ENCODE assay signal across 8 cellular contexts in the genomic region with DNA sequence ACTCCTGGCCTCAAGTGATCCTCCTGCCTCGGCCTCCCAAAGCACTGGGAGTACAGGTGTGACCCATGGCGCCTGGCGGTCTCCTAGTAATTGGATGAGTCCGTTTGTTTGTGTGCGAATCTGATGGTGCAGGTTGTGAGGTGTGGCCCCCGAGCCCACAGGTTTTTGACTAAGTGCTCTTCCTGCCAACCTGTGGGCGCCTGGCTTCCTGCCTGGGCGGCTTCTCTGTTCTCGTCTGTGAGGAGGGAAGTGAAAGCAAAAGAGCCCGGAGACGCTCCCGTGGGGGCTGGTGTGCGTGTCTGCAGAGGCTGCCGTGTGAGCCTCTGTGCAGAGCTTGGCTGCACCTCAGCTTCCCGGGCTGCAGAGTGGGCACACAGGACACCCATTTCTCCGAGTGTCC. TPM values are rescaled to one million over a fixed set of nuclear protein-coding genes. Genes with fewer than 3 reads are reported as not detected.
A peak's percentile ranks its signal among the peaks of the same experiment; 100 is the strongest.
DNase-seq lines count a peak whose midpoint lies in the region; ATAC-seq and TF ChIP-seq lines count a peak whose summit lies in the region.

No MANE protein-coding gene starts in this region.

- peak; percentile 54 for ATAC-seq in HG02623 (IDR thresholded peaks at IDR 0.05; ENCODE audit: unreplicated experiment)

- DNase-seq in GM10266 (ENCODE audit: extremely low spot score) (peak; percentile 96), NOMO-1 treated with dmso at 0.1 percent for 144 hours (lab: John Stamatoyannopoulos, UW; ENCODE audit: unreplicated experiment) (peak; percentile 90), activated T-helper 1 cell treated with Interleukin-2 at 50 U/mL for 16 hours (ENCODE audit: low read depth) (peak; percentile 91), immature natural killer cell (peak; percentile 92 to 93 (median 92)), WERI-Rb-1 (no peak), SHP77 treated with DMSO at 0.1 percent for 48 hours (lab: John Stamatoyannopoulos, UW) (no peak)
- peak; percentile 76 to 81 for DNase-seq in stimulated activated CD8-positive, alpha-beta memory T cell treated with anti-CD3 and anti-CD28 coated beads, Interleukin-2, amount 100 ng/mL, for 1 hour (ENCODE audit: low read depth in 2 of 2)

- H3K4me3 Mint-ChIP-seq in immature natural killer cell: peak overlapping the region; percentile 76 to 86 (median 79)

- H3K36me3 Mint-ChIP-seq in immature natural killer cell: peaks cover 12 to 18% (median 14%) of the 10 kb centered on the region in 3 donors

- no peaks in the 10 kb centered on the region; the same call in 1 of the 2 replicates for H3K36me3 ChIP-seq in WERI-Rb-1

- TF ChIP-seq CTCF in GM10266 (IDR thresholded peaks at IDR 0.05; ENCODE audit: control insufficient read depth, insufficient read depth, low read depth, missing control alignments) (no peak), WERI-Rb-1 (IDR thresholded peaks at IDR 0.05; ENCODE audit: low read depth, low read length) (no peak)

- H3K27ac ChIP-seq in WERI-Rb-1: no peak overlapping the region

- H3K4me3 ChIP-seq in WERI-Rb-1 (ENCODE audit: low read depth, low read length): no peak overlapping the region

- H3K27ac Mint-ChIP-seq in immature natural killer cell: peak overlapping the region; percentile 93 to 97 (median 96)

- peaks cover 34 to 51% of the 10 kb centered on the region in 2 donors for H3K4me1 Mint-ChIP-seq in immature natural killer cell

- peaks cover 18 to 51% (median 22%) of the 10 kb centered on the region in 3 donors for H3K27me3 Mint-ChIP-seq in immature natural killer cell (ENCODE audit: low read depth in 3 of 3)

- H3K27me3 ChIP-seq in WERI-Rb-1 (ENCODE audit: insufficient read depth, low read depth, severe bottlenecking): no peaks in the 10 kb centered on the region

- no peaks in the 10 kb centered on the region for H3K9me3 Mint-ChIP-seq in immature natural killer cell

- H3K9me3 ChIP-seq in WERI-Rb-1 (ENCODE audit: severe bottlenecking): no peaks in the 10 kb centered on the region

RNA-seq across cellular contexts. Expression of a gene that starts 10.0 kb away (rescaled TPM):
- 100 to 1,000 TPM; 164 to 417 (median 169) TPM for polyA plus RNA-seq in immature natural killer cell

RNA-seq across cellular contexts. Expression of a gene that starts 18.2 kb away (rescaled TPM):
- 100 to 1,000 TPM; 182 to 288 (median 237) TPM for polyA plus RNA-seq in immature natural killer cell

RNA-seq across cellular contexts. Expression of a gene that starts 26.8 kb away (rescaled TPM):
- 100 to 1,000 TPM; 225 to 320 (median 280) TPM for polyA plus RNA-seq in immature natural killer cell

RNA-seq across cellular contexts. Expression of a gene that starts 37.0 kb away (rescaled TPM):
- polyA plus RNA-seq in immature natural killer cell: 10 to 100 TPM in 1 of 3 donors, 1 to 10 TPM in 2; 4.5 to 13.3 (median 5.2) TPM

RNA-seq across cellular contexts. Expression of a gene that starts 50.5 kb away (rescaled TPM):
- polyA plus RNA-seq in immature natural killer cell: 100 to 1,000 TPM; 227 to 382 (median 255) TPM

Comparison
In these comparisons a context has a peak if more than half of its experiments do, and no peak if none do; other contexts are left out.
1. DNase-seq: peak in GM10266 (single experiment), NOMO-1 treated with dmso at 0.1 percent for 144 hours (single experiment), activated T-helper 1 cell treated with Interleukin-2 at 50 U/mL for 16 hours (single experiment), immature natural killer cell (3 of 3) and stimulated activated CD8-positive, alpha-beta memory T cell treated with anti-CD3 and anti-CD28 coated beads, Interleukin-2, amount 100 ng/mL, for 1 hour (2 of 2); none in WERI-Rb-1 (single experiment) and SHP77 treated with DMSO at 0.1 percent for 48 hours (single experiment).